ENCODE assay signal across 11 cellular contexts in genomic region chr4:126899382-126899801, GRCh38.
A peak's percentile ranks its signal among the peaks of the same experiment; 100 is the strongest.
DNase-seq lines count a peak whose midpoint lies in the region; ATAC-seq and TF ChIP-seq lines count a peak whose summit lies in the region.
"Had no signal": no experiment of that assay in that cellular context is flagged by ENCODE, and none has a peak within 500 bp of the region (broad histone marks: within the 10 kb centered on the region; RNA-seq: fewer than 3 reads in every experiment).

No MANE protein-coding gene starts in this region.

- H3K27ac Mint-ChIP-seq in activated T-helper 2 cell treated with anti-CD3 and anti-CD28 coated beads, Interferon-gamma antibody, Interleukin-2, Interleukin-4, amounts not matched to agents 10 μg/mL and 5 μg/mL and 100 μg/mL, durations not matched to agents 14 hours and 24 hours and 36 hours, result no peak overlapping the region
- H3K27ac Mint-ChIP-seq in mesothelial cell of epicardium, result no peak overlapping the region

- H3K4me3 ChIP-seq in MG63, result no peak overlapping the region
- no peak overlapping the region for H3K4me3 ChIP-seq in epithelial cell of proximal tubule (ENCODE audit: low read depth, low read length)
- H3K4me3 ChIP-seq: pancreas had no signal

- TF ChIP-seq CTCF in epithelial cell of proximal tubule (conservative IDR thresholded peaks at IDR 0.05; ENCODE audit: low read depth, low read length) (no peak), mesothelial cell of epicardium (IDR thresholded peaks at IDR 0.05; ENCODE audit: unreplicated experiment) (no peak)

- no peak overlapping the region for H3K4me3 Mint-ChIP-seq in activated T-helper 2 cell treated with anti-CD3 and anti-CD28 coated beads, Interferon-gamma antibody, Interleukin-2, Interleukin-4, amounts not matched to agents 10 μg/mL and 5 μg/mL and 100 μg/mL, durations not matched to agents 14 hours and 24 hours and 36 hours (ENCODE audit: low read depth)
- H3K4me3 Mint-ChIP-seq in mesothelial cell of epicardium, result no peak overlapping the region
- H3K4me3 Mint-ChIP-seq: activated T-cell treated with anti-CD3 and anti-CD28 coated beads, Interleukin-2, amount 50 U/mL, for 4 hours had no signal

- no peaks in the 10 kb centered on the region for H3K27me3 Mint-ChIP-seq in activated T-helper 2 cell treated with anti-CD3 and anti-CD28 coated beads, Interferon-gamma antibody, Interleukin-2, Interleukin-4, amounts not matched to agents 10 μg/mL and 5 μg/mL and 100 μg/mL, durations not matched to agents 14 hours and 24 hours and 36 hours (ENCODE audit: low read depth)
- H3K27me3 Mint-ChIP-seq in mesothelial cell of epicardium (ENCODE audit: low read depth), result no peaks in the 10 kb centered on the region

- no peaks in the 10 kb centered on the region for H3K36me3 Mint-ChIP-seq in activated T-helper 2 cell treated with anti-CD3 and anti-CD28 coated beads, Interferon-gamma antibody, Interleukin-2, Interleukin-4, amounts not matched to agents 10 μg/mL and 5 μg/mL and 100 μg/mL, durations not matched to agents 14 hours and 24 hours and 36 hours (ENCODE audit: low read depth)
- H3K36me3 Mint-ChIP-seq in mesothelial cell of epicardium, result peaks cover 2% of the 10 kb centered on the region

- H3K27me3 ChIP-seq in MG63, result no peaks in the 10 kb centered on the region
- H3K27me3 ChIP-seq: pancreas had no signal

- ATAC-seq in HG02870 (IDR thresholded peaks at IDR 0.05; ENCODE audit: unreplicated experiment), result no peak
- ATAC-seq: activated T-cell treated with anti-CD3 and anti-CD28 coated beads, Interleukin-2, amount 50 U/mL, for 4 hours had no signal

- H3K4me1 Mint-ChIP-seq in activated T-helper 2 cell treated with anti-CD3 and anti-CD28 coated beads, Interferon-gamma antibody, Interleukin-2, Interleukin-4, amounts not matched to agents 10 μg/mL and 5 μg/mL and 100 μg/mL, durations not matched to agents 14 hours and 24 hours and 36 hours (ENCODE audit: low read depth), result no peaks in the 10 kb centered on the region
- H3K4me1 Mint-ChIP-seq in mesothelial cell of epicardium, result peaks cover 3% of the 10 kb centered on the region

- H3K36me3 ChIP-seq in MG63, result no peaks in the 10 kb centered on the region
- H3K36me3 ChIP-seq: pancreas had no signal

- DNase-seq in AG08396 (ENCODE audit: low spot score) (peak; percentile 50), MG63 (peak; percentile 41), epithelial cell of proximal tubule (ENCODE audit: low read depth) (peak; percentile 22), medulla oblongata (ENCODE audit: extremely low spot score) (peak; percentile 74), cerebellar cortex (ENCODE audit: low spot score) (no peak), mesothelial cell of epicardium (ENCODE audit: low spot score in 2 of 2, unreplicated experiment in 2 of 2) (no peak)
- no peak for DNase-seq in activated T-helper 2 cell treated with anti-CD3 and anti-CD28 coated beads, Interferon-gamma antibody, Interleukin-2, Interleukin-4, amounts not matched to agents 10 μg/mL and 5 μg/mL and 100 μg/mL, durations not matched to agents 14 hours and 24 hours and 36 hours (ENCODE audit: low spot score)
- DNase-seq: activated T-cell treated with anti-CD3 and anti-CD28 coated beads, Interleukin-2, amount 50 U/mL, for 4 hours; NCI-H82; pancreas had no signal

- H3K9me3 Mint-ChIP-seq in activated T-helper 2 cell treated with anti-CD3 and anti-CD28 coated beads, Interferon-gamma antibody, Interleukin-2, Interleukin-4, amounts not matched to agents 10 μg/mL and 5 μg/mL and 100 μg/mL, durations not matched to agents 14 hours and 24 hours and 36 hours, result peaks cover 36% of the 10 kb centered on the region
- H3K9me3 Mint-ChIP-seq in mesothelial cell of epicardium, result peaks cover 39% of the 10 kb centered on the region

- H3K9me3 ChIP-seq in MG63, result no peaks in the 10 kb centered on the region; the same call in 1 of the 2 replicates
- H3K9me3 ChIP-seq: pancreas had no signal

- intact Hi-C loops in activated T-helper 2 cell treated with anti-CD3 and anti-CD28 coated beads, Interferon-gamma antibody, Interleukin-2, Interleukin-4, amounts not matched to agents 10 μg/mL and 5 μg/mL and 100 μg/mL, durations not matched to agents 14 hours and 24 hours and 36 hours (cut with micrococcal nuclease), result no loop called here

Comparison
In these comparisons a context has a peak if more than half of its experiments do, and no peak if none do; other contexts are left out.
1. DNase-seq: peak in AG08396 (single experiment), MG63 (single experiment), epithelial cell of proximal tubule (single experiment) and medulla oblongata (single experiment); none in cerebellar cortex (single experiment), activated T-helper 2 cell treated with anti-CD3 and anti-CD28 coated beads, Interferon-gamma antibody, Interleukin-2, Interleukin-4, amounts not matched to agents 10 μg/mL and 5 μg/mL and 100 μg/mL, durations not matched to agents 14 hours and 24 hours and 36 hours (single experiment) and mesothelial cell of epicardium (0 of 2).